Comparison of ENCODE assay signal across 8 cellular contexts in genomic region chr15:75452968-75453702, GRCh38. TPM values are rescaled to one million over a fixed set of nuclear protein-coding genes. Genes with fewer than 3 reads are reported as not detected.
A peak's percentile ranks its signal among the peaks of the same experiment; 100 is the strongest.
DNase-seq lines count a peak whose midpoint lies in the region; ATAC-seq lines count a peak whose summit lies in the region.

No MANE protein-coding gene starts in this region.

- H3K36me3 Mint-ChIP-seq in effector memory CD8-positive, alpha-beta T cell (ENCODE audit: insufficient read depth), result peaks cover 51% of the 10 kb centered on the region
- H3K36me3 Mint-ChIP-seq in naive B cell, result no peaks in the 10 kb centered on the region
- H3K36me3 Mint-ChIP-seq in stimulated activated effector memory CD8-positive, alpha-beta T cell treated with anti-CD3 and anti-CD28 coated beads, Interleukin-12 subunit alpha, Interleukin-12 subunit beta, amount 100 ng/mL, for 72 hours, result peaks cover 41% of the 10 kb centered on the region

- no peaks in the 10 kb centered on the region for H3K9me3 Mint-ChIP-seq in effector memory CD8-positive, alpha-beta T cell
- H3K9me3 Mint-ChIP-seq in naive B cell, result no peaks in the 10 kb centered on the region
- no peaks in the 10 kb centered on the region for H3K9me3 Mint-ChIP-seq in stimulated activated effector memory CD8-positive, alpha-beta T cell treated with anti-CD3 and anti-CD28 coated beads, Interleukin-12 subunit alpha, Interleukin-12 subunit beta, amount 100 ng/mL, for 72 hours

- peak overlapping the region; percentile 99 for H3K4me3 Mint-ChIP-seq in effector memory CD8-positive, alpha-beta T cell
- peak overlapping the region; percentile 94 to 99 (median 97) for H3K4me3 Mint-ChIP-seq in naive B cell
- H3K4me3 Mint-ChIP-seq in stimulated activated effector memory CD8-positive, alpha-beta T cell treated with anti-CD3 and anti-CD28 coated beads, Interleukin-12 subunit alpha, Interleukin-12 subunit beta, amount 100 ng/mL, for 72 hours, result peak overlapping the region; percentile 98

- H3K27me3 Mint-ChIP-seq in effector memory CD8-positive, alpha-beta T cell, result no peaks in the 10 kb centered on the region
- H3K27me3 Mint-ChIP-seq in naive B cell, result no peaks in the 10 kb centered on the region

- peaks cover 38 to 41% of the 10 kb centered on the region in 2 donors for H3K4me1 Mint-ChIP-seq in effector memory CD8-positive, alpha-beta T cell (ENCODE audit: low read depth in 2 of 2)
- peaks cover 35 to 58% (median 52%) of the 10 kb centered on the region in 3 donors for H3K4me1 Mint-ChIP-seq in naive B cell
- peaks cover 35% of the 10 kb centered on the region for H3K4me1 Mint-ChIP-seq in stimulated activated effector memory CD8-positive, alpha-beta T cell treated with anti-CD3 and anti-CD28 coated beads, Interleukin-12 subunit alpha, Interleukin-12 subunit beta, amount 100 ng/mL, for 72 hours

- peak overlapping the region; percentile 97 for H3K27ac Mint-ChIP-seq in effector memory CD8-positive, alpha-beta T cell
- peak overlapping the region; percentile 98 to 100 (median 99) for H3K27ac Mint-ChIP-seq in naive B cell
- peak overlapping the region; percentile 97 for H3K27ac Mint-ChIP-seq in stimulated activated effector memory CD8-positive, alpha-beta T cell treated with anti-CD3 and anti-CD28 coated beads, Interleukin-12 subunit alpha, Interleukin-12 subunit beta, amount 100 ng/mL, for 72 hours

- DNase-seq in DMS79 treated with DMSO at 0.1 percent for 48 hours (lab: John Stamatoyannopoulos, UW), result peak; percentile 27
- no peak for DNase-seq in DMS79 (lab: John Stamatoyannopoulos, UW)
- DNase-seq in NCI-H524 treated with DMSO at 0.1 percent for 48 hours (lab: John Stamatoyannopoulos, UW), result peak; percentile 13
- DNase-seq in activated CD8-positive, alpha-beta memory T cell treated with anti-CD3 and anti-CD28 coated beads for 24 hours, result peak; percentile 89
- DNase-seq in effector memory CD8-positive, alpha-beta T cell, result peak; percentile 20 to 30 (median 21)
- DNase-seq in naive B cell, result peak; percentile 36
- peak; percentile 31 to 80 for DNase-seq in stimulated activated effector memory CD8-positive, alpha-beta T cell treated with anti-CD3 and anti-CD28 coated beads, Interleukin-12 subunit alpha, Interleukin-12 subunit beta, amount 100 ng/mL, for 72 hours (ENCODE audit: low spot score in 2 of 2)

- ATAC-seq in effector memory CD8-positive, alpha-beta T cell (replicated peaks), result no peak
- ATAC-seq in naive B cell (ENCODE audit: low read depth in 2 of 2) (no peak), HG03354 (IDR thresholded peaks at IDR 0.05; ENCODE audit: poor library complexity, severe bottlenecking, unreplicated experiment) (no peak)
- peak; percentile 9 for ATAC-seq in stimulated activated effector memory CD8-positive, alpha-beta T cell treated with anti-CD3 and anti-CD28 coated beads, Interleukin-12 subunit alpha, Interleukin-12 subunit beta, amount 100 ng/mL, for 72 hours

RNA-seq across cellular contexts. Expression of gene SIN3A, which starts 1.6 kb away (rescaled TPM):
- polyA plus RNA-seq in naive B cell (ENCODE audit: low read depth in 6 of 6), result 10 to 100 TPM; 14.2 to 21.4 (median 15.5) TPM
